In genomic region chr18:1246827-1247226, GRCh38 we compare ENCODE assay signal across 25 cellular contexts.
"Had no signal": no experiment of that assay in that cellular context is flagged by ENCODE, and none has a peak within 500 bp of the region (broad histone marks: within the 10 kb centered on the region; RNA-seq: fewer than 3 reads in every experiment).

No MANE protein-coding gene starts in this region.

- H2AFZ ChIP-seq: PC-9 had no signal

- H3K27ac Mint-ChIP-seq: activated CD4-positive, alpha-beta T cell treated with anti-CD3 and anti-CD28 coated beads, Interleukin-2, amount 10 ng/mL, durations not matched to agents 24 days and 14 days; activated CD8-positive, alpha-beta T cell treated with anti-CD3 and anti-CD28 coated beads for 36 hours; activated naive CD4-positive, alpha-beta T cell treated with anti-CD3 and anti-CD28 coated beads for 36 hours; activated naive CD4-positive, alpha-beta T cell treated with anti-CD3 and anti-CD28 coated beads, Interleukin-2, amount 50 U/mL, for 72 hours; activated T-cell treated with anti-CD3 and anti-CD28 coated beads, Interleukin-2, amount 50 U/mL, for 24 hours; T-helper 1 cell treated with Interleukin-12 subunit alpha and Interleukin-12 subunit beta and Interleukin-4 antibody, amounts not matched to agents 30 μg/mL and 1 μg/mL, for 36 hours; T-helper 2 cell treated with Interferon-gamma antibody and Interleukin-4, amounts not matched to agents 5 μg/mL and 100 μg/mL, for 36 hours had no signal

- H3K9me3 ChIP-seq: adrenal gland, body of pancreas, breast epithelium, MG63, SJSA1, SK-N-SH had no signal

- H3K9me3 Mint-ChIP-seq: activated CD4-positive, alpha-beta T cell treated with anti-CD3 and anti-CD28 coated beads, Interleukin-2, amount 10 ng/mL, durations not matched to agents 24 days and 14 days; activated CD8-positive, alpha-beta T cell treated with anti-CD3 and anti-CD28 coated beads for 36 hours; activated naive CD4-positive, alpha-beta T cell treated with anti-CD3 and anti-CD28 coated beads for 36 hours; T-helper 1 cell treated with Interleukin-12 subunit alpha and Interleukin-12 subunit beta and Interleukin-4 antibody, amounts not matched to agents 30 μg/mL and 1 μg/mL, for 36 hours had no signal

- H3K4me1 ChIP-seq: adrenal gland, body of pancreas, breast epithelium, SJSA1 had no signal

- ATAC-seq: activated CD8-positive, alpha-beta T cell treated with anti-CD3 and anti-CD28 coated beads for 36 hours; activated naive CD4-positive, alpha-beta T cell treated with anti-CD3 and anti-CD28 coated beads, Interleukin-2, amount 50 U/mL, for 72 hours; body of pancreas had no signal

- H3K36me3 Mint-ChIP-seq: activated naive CD4-positive, alpha-beta T cell treated with anti-CD3 and anti-CD28 coated beads, Interleukin-2, amount 50 U/mL, for 72 hours had no signal

- DNase-seq: activated CD4-positive, alpha-beta T cell treated with anti-CD3 and anti-CD28 coated beads, Interleukin-2, amount 10 ng/mL, durations not matched to agents 24 days and 14 days; activated CD4-positive, alpha-beta T cell treated with anti-CD3 and anti-CD28 coated beads, Interleukin-2, amount 50 U/mL, for 4 hours; activated CD8-positive, alpha-beta T cell treated with anti-CD3 and anti-CD28 coated beads for 36 hours; activated gamma-delta T cell treated with Interleukin-2 at 50 U/mL for 16 hours; activated naive CD4-positive, alpha-beta T cell treated with anti-CD3 and anti-CD28 coated beads for 36 hours; activated T-cell treated with anti-CD3 and anti-CD28 coated beads, Interleukin-2, amount 50 U/mL, for 24 hours; adrenal gland; body of pancreas; Karpas-422; KBM-7; MG63; NCI-H1048; NCI-H1105 treated with DMSO at 0.1 percent for 48 hours; NCI-H1436; NCI-H187; NCI-H226; NCI-H446 treated with DMSO at 0.1 percent for 48 hours; PC-9; Right ventricle myocardium superior; SK-N-SH had no signal

- H3K36me3 ChIP-seq: adrenal gland, breast epithelium, MG63, SJSA1 had no signal

- H3K4me1 Mint-ChIP-seq: activated CD4-positive, alpha-beta T cell treated with anti-CD3 and anti-CD28 coated beads, Interleukin-2, amount 10 ng/mL, durations not matched to agents 24 days and 14 days had no signal

- H3K27me3 Mint-ChIP-seq: activated CD4-positive, alpha-beta T cell treated with anti-CD3 and anti-CD28 coated beads, Interleukin-2, amount 10 ng/mL, durations not matched to agents 24 days and 14 days; activated CD8-positive, alpha-beta T cell treated with anti-CD3 and anti-CD28 coated beads for 36 hours; activated T-cell treated with anti-CD3 and anti-CD28 coated beads, Interleukin-2, amount 50 U/mL, for 24 hours had no signal

- H3K27ac ChIP-seq: adrenal gland, body of pancreas, breast epithelium, PC-9, SJSA1 had no signal

- H3K4me3 ChIP-seq: adrenal gland, body of pancreas, breast epithelium, MG63, PC-9, SJSA1 had no signal

- H3K4me2 ChIP-seq: PC-9, SK-N-SH had no signal

- H3K9ac ChIP-seq: SK-N-SH had no signal

- H3K27me3 ChIP-seq: adrenal gland, body of pancreas, breast epithelium, MG63, SJSA1 had no signal

- H3K4me3 Mint-ChIP-seq: activated CD4-positive, alpha-beta T cell treated with anti-CD3 and anti-CD28 coated beads, Interleukin-2, amount 10 ng/mL, durations not matched to agents 24 days and 14 days; activated CD8-positive, alpha-beta T cell treated with anti-CD3 and anti-CD28 coated beads for 36 hours; activated naive CD4-positive, alpha-beta T cell treated with anti-CD3 and anti-CD28 coated beads for 36 hours; activated T-cell treated with anti-CD3 and anti-CD28 coated beads, Interleukin-2, amount 50 U/mL, for 24 hours; T-helper 1 cell treated with Interleukin-12 subunit alpha and Interleukin-12 subunit beta and Interleukin-4 antibody, amounts not matched to agents 30 μg/mL and 1 μg/mL, for 36 hours; T-helper 2 cell treated with Interferon-gamma antibody and Interleukin-4, amounts not matched to agents 5 μg/mL and 100 μg/mL, for 36 hours had no signal
